ENCODE assay signal across 1 cellular context in the genomic region with DNA sequence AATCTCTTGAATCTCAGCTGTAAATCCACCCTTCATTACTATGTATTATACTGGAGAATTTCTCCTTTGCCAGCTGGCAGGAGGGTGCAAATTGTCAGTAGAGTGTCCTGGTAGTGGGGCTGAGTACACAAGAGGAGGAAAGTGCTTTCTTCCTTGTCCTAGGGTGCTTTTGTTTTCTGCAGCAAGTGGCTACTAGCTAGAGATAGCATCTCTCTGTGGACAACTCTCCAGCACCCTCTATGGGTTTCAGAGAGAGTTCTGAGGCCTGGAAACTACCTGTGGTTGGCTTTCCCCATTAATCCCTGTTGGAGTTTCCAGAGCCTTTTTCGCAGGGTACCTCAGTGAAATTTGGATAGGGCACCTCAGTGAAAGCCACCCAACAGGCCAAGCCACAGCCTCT.
TF ChIP-seq lines count a peak whose summit lies in the region.

No MANE protein-coding gene starts in this region.

TF ChIP-seq in HCT116, 20 proteins besides CTCF, POLR2A, EP300 and RAD21 (continued from another document):
- no peak for TF ChIP-seq REST (IDR thresholded peaks at IDR 0.05; ENCODE audit: low read depth)
- TF ChIP-seq, protein P1, sequence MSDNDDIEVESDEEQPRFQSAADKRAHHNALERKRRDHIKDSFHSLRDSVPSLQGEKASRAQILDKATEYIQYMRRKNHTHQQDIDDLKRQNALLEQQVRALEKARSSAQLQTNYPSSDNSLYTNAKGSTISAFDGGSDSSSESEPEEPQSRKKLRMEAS (IDR thresholded peaks at IDR 0.05) = no peak
